ENCODE assay signal across 8 cellular contexts in the genomic region with DNA sequence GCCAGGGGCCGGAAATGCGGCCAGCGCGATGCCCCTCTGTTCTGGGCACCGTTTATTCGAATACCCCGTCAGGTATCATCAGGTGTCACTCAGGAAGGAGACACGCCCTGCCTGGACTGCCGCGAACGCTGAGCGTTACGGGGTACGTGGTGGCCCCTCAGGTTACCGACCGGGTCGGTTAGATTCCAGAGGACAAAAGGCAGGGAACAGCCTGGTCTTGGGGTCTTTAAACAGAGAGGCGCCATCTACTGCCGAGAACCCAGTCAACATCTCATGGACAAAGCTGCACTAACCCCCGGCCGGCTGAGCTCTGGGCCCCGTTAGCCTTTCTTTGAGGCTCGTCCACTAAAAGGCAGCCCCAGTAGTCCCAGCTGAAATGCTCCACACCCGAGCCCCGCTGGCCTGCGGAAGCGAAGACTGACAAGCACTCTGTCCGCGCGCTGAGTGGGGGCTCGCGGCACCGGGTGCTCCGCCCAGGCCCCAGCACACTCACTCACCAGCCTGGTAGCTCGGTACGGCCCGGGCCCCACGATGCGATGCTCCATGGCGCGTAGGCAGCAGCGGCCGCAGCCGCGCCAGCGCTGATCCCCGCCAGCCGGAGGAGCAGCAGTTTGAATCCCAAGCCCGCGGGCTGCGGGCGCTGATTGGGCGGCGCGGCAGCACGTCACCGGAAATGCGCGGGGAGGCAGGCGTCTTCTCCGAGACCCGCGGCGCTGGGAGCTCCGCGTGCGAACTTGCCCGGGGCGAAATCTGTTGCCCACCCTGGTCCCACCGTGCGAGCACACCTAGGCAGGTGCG. TPM values are rescaled to one million over a fixed set of nuclear protein-coding genes. Genes with fewer than 3 reads are reported as not detected.
DNase-seq lines count a peak whose midpoint lies in the region; ATAC-seq and TF ChIP-seq lines count a peak whose summit lies in the region.

Gene DEPDC1B (minus strand): TSS at position 618 of the 798 bp plus-strand sequence. CDS start 73 bp downstream, at position 545.

- H3K27me3 Mint-ChIP-seq in T-helper 17 cell: peaks cover 5% of the 10 kb centered on the region

- peak within 1 kb of the TSS; percentile 91 for H3K4me3 Mint-ChIP-seq in T-helper 17 cell

- DNase-seq in NCI-H1694 (lab: John Stamatoyannopoulos, UW) (peak; percentile 74), T-helper 17 cell (peak; percentile 74 to 78 (median 78)), amygdala (lab: John Stamatoyannopoulos, UW) (peak; percentile 32 to 89 (median 70)), right cardiac atrium (peak; percentile 85 to 93 (median 92)), putamen (ENCODE audit: low spot score) (peak; percentile 82), vagina (ENCODE audit: extremely low spot score in 2 of 2) (no peak)

- H3K27ac Mint-ChIP-seq in T-helper 17 cell: peak within 1 kb of the TSS; percentile 59

- peak within 1 kb of the TSS; percentile 60 for H3K4me3 ChIP-seq in right cardiac atrium (ENCODE audit: low read length)
- H3K4me3 ChIP-seq in vagina: peak within 1 kb of the TSS; percentile 60 to 78

- H3K9me3 ChIP-seq in T-helper 17 cell (ENCODE audit: control insufficient read depth, low read length, poor library complexity, severe bottlenecking) (no peaks in the 10 kb centered on the region), right cardiac atrium (ENCODE audit: control insufficient read depth, low read length) (no peaks in the 10 kb centered on the region), vagina (no peaks in the 10 kb centered on the region)

- peaks cover 27% of the 10 kb centered on the region for H3K4me1 Mint-ChIP-seq in T-helper 17 cell

- no peaks in the 10 kb centered on the region for H3K27me3 ChIP-seq in right cardiac atrium (ENCODE audit: control insufficient read depth, insufficient read depth)
- H3K27me3 ChIP-seq in vagina: no peaks in the 10 kb centered on the region

- ATAC-seq in GM18502 (IDR thresholded peaks at IDR 0.05; ENCODE audit: poor library complexity, unreplicated experiment): peak; percentile 94
- ATAC-seq in HG02938 (IDR thresholded peaks at IDR 0.05; ENCODE audit: unreplicated experiment): peak; percentile 84
- peak; percentile 96 for ATAC-seq in T-helper 17 cell
- ATAC-seq in right cardiac atrium: peak; percentile 97 to 99

- H3K4me1 ChIP-seq in right cardiac atrium (ENCODE audit: control insufficient read depth, insufficient read depth, low read length) (no peaks in the 10 kb centered on the region), vagina (peaks cover 20% of the 10 kb centered on the region)

- peak in 1 of 2 donors; percentile 5 for TF ChIP-seq POLR2A in vagina (IDR thresholded peaks at IDR 0.05)

- H3K36me3 ChIP-seq in vagina: no peaks in the 10 kb centered on the region

- H3K27ac ChIP-seq in right cardiac atrium (ENCODE audit: low read length) (no peak within 1 kb of the TSS), vagina (peak within 1 kb of the TSS; percentile 76)

- H3K36me3 Mint-ChIP-seq in T-helper 17 cell (ENCODE audit: low read depth): no peaks in the 10 kb centered on the region

- WGBS in right cardiac atrium: under 1% methylated on average over 72 of the region's 72 CpGs

- intact Hi-C loops in right cardiac atrium (cut with DNase I): no loop called here
- intact Hi-C loops in vagina (cut with DNase I): no loop called here

- no peak for TF ChIP-seq CTCF in vagina (IDR thresholded peaks at IDR 0.05)

RNA-seq across cellular contexts. Expression of gene DEPDC1B, which starts in this region (rescaled TPM):
- total RNA-seq in T-helper 17 cell (1 to 10 TPM in 1 of 2 donors, under 1 TPM in 1; 0.77 to 1.4 TPM), right cardiac atrium (under 1 TPM in 2 of 4 donors, not detected in 2; 0.24 to 0.54 TPM), vagina (0.74 TPM)
- 0.05 TPM for polyA plus RNA-seq in right cardiac atrium

Comparison
In these comparisons a context has a peak if more than half of its experiments do, and no peak if none do; other contexts are left out.
1. Peak in DNase-seq, ATAC-seq and H3K4me3 ChIP-seq in right cardiac atrium; RNA of the gene not detected or under 1 TPM.
2. DNase-seq: peak in NCI-H1694 (single experiment), T-helper 17 cell (3 of 3), amygdala (56 of 56) and putamen (single experiment); none in vagina (0 of 2).
3. Peak in every context shown above with its lines, with median percentiles within 50 percentile points of each other: ATAC-seq.